In the genomic region with DNA sequence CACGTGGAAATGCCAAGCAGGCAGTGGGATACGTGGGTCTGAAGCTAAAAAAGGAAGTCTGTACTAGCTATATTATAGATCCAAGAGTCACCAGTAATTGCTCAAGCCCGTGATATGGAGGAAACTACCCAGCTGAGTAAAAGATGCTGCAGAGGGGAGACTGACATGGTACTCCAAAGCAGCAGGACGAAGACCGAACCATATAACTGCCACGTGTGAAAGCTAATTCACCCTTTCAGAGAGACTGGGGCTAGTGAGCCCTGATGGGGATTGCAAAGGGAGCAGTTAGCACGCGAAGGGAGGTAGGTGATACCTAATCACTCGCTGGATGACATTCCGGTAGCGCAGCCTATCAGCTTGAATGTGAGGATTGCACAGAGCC, we compare ENCODE assay signal across 8 cellular contexts. TPM values are rescaled to one million over a fixed set of nuclear protein-coding genes. Genes with fewer than 3 reads are reported as not detected.
DNase-seq lines count a peak whose midpoint lies in the region; ATAC-seq, FAIRE-seq and TF ChIP-seq lines count a peak whose summit lies in the region.

No MANE protein-coding gene starts in this region.

- peak overlapping the region; percentile 52 to 94 (median 77) for H3K4me3 ChIP-seq in liver (ENCODE audit: low read depth in 1 of 3, low read length in 3 of 3)

- peak overlapping the region; percentile 82 to 93 for H3K27ac ChIP-seq in liver (ENCODE audit: low read depth in 1 of 2, low read length in 2 of 2)

- FAIRE-seq in D721Med (lab: Jason Lieb, UNC) = no peak

- WGBS in liver = under 1% methylated on average over 11 of the region's 11 CpGs

- no peaks in the 10 kb centered on the region for H3K27me3 Mint-ChIP-seq in activated CD8-positive, alpha-beta memory T cell treated with anti-CD3 and anti-CD28 coated beads, Interleukin-2, amount 10 ng/mL, durations not matched to agents 7 days and 5 days
- H3K27me3 Mint-ChIP-seq in brain = peaks cover 6% of the 10 kb centered on the region
- no peaks in the 10 kb centered on the region for H3K27me3 Mint-ChIP-seq in type B pancreatic cell

- peaks cover 0 to 15% (median 9%) of the 10 kb centered on the region in 4 donors for H3K36me3 ChIP-seq in liver (ENCODE audit: control insufficient read depth in 4 of 4, insufficient read depth in 3 of 4, low read depth in 1 of 4, low read length in 3 of 4)

- peaks cover 2 to 23% (median 17%) of the 10 kb centered on the region in 4 donors for H3K4me1 ChIP-seq in liver (ENCODE audit: control insufficient read depth in 4 of 4, insufficient read depth in 4 of 4, low read length in 3 of 4)

- peak overlapping the region; percentile 89 for H3K27ac Mint-ChIP-seq in activated CD8-positive, alpha-beta memory T cell treated with anti-CD3 and anti-CD28 coated beads, Interleukin-2, amount 10 ng/mL, durations not matched to agents 7 days and 5 days
- H3K27ac Mint-ChIP-seq in brain (peak overlapping the region; percentile 92 to 100 (median 98)), type B pancreatic cell (peak overlapping the region; percentile 98)

- H3K27me3 ChIP-seq in liver (ENCODE audit: control insufficient read depth in 4 of 4, insufficient read depth in 4 of 4, low read length in 3 of 4) = no peaks in the 10 kb centered on the region

- H3K4me3 Mint-ChIP-seq in activated CD8-positive, alpha-beta memory T cell treated with anti-CD3 and anti-CD28 coated beads, Interleukin-2, amount 10 ng/mL, durations not matched to agents 7 days and 5 days = peak overlapping the region; percentile 97
- H3K4me3 Mint-ChIP-seq in brain (peak overlapping the region; percentile 86 to 98 (median 95)), type B pancreatic cell (peak overlapping the region; percentile 98)

- peaks cover 55% of the 10 kb centered on the region for H3K36me3 Mint-ChIP-seq in activated CD8-positive, alpha-beta memory T cell treated with anti-CD3 and anti-CD28 coated beads, Interleukin-2, amount 10 ng/mL, durations not matched to agents 7 days and 5 days
- H3K36me3 Mint-ChIP-seq in brain (peaks cover 31% of the 10 kb centered on the region), type B pancreatic cell (peaks cover 13% of the 10 kb centered on the region)

- no peaks in the 10 kb centered on the region for H3K9me3 ChIP-seq in liver (ENCODE audit: control insufficient read depth in 4 of 4, low read length in 3 of 4)

- CTCF ChIA-PET in activated CD8-positive, alpha-beta memory T cell treated with anti-CD3 and anti-CD28 coated beads, Interleukin-2, amount 10 ng/mL, durations not matched to agents 7 days and 5 days (lab: Charles Lee) = interaction anchor here (0.8 to 6.3 kb wide), 15 partner anchors 20 to 1189 kb away, joined by 3 to 60 read pairs (median 5); a partner anchor contains a TSS

- H3K9me3 Mint-ChIP-seq in activated CD8-positive, alpha-beta memory T cell treated with anti-CD3 and anti-CD28 coated beads, Interleukin-2, amount 10 ng/mL, durations not matched to agents 7 days and 5 days (ENCODE audit: low read depth) = no peaks in the 10 kb centered on the region
- H3K9me3 Mint-ChIP-seq in brain (no peaks in the 10 kb centered on the region), type B pancreatic cell (no peaks in the 10 kb centered on the region)

- H3K4me1 Mint-ChIP-seq in activated CD8-positive, alpha-beta memory T cell treated with anti-CD3 and anti-CD28 coated beads, Interleukin-2, amount 10 ng/mL, durations not matched to agents 7 days and 5 days = peaks cover 65% of the 10 kb centered on the region
- H3K4me1 Mint-ChIP-seq in brain (peaks cover 51% of the 10 kb centered on the region), type B pancreatic cell (ENCODE audit: unreplicated experiment) (peaks cover 3% of the 10 kb centered on the region)

- DNase-seq in activated CD8-positive, alpha-beta memory T cell treated with anti-CD3 and anti-CD28 coated beads, Interleukin-2, amount 10 ng/mL, durations not matched to agents 7 days and 5 days = no peak
- DNase-seq in activated CD8-positive, alpha-beta memory T cell treated with anti-CD3 and anti-CD28 coated beads, Interleukin-2, amount 50 U/mL, for 48 hours = no peak
- peak; percentile 77 for DNase-seq in NCI-H69 (lab: John Stamatoyannopoulos, UW)
- DNase-seq in type B pancreatic cell (ENCODE audit: extremely low spot score, unreplicated experiment) = no peak
- DNase-seq in D721Med (ENCODE audit: insufficient read length, low spot score) = no peak

- peak overlapping the region; percentile 72 to 95 for H3K9ac ChIP-seq in liver (ENCODE audit: low read depth in 1 of 2, low read length in 2 of 2)

- no peak for TF ChIP-seq RAD21 in liver (IDR thresholded peaks at IDR 0.05)

- no peak for ATAC-seq in activated CD8-positive, alpha-beta memory T cell treated with anti-CD3 and anti-CD28 coated beads, Interleukin-2, amount 10 ng/mL, durations not matched to agents 7 days and 5 days
- peak; percentile 26 for ATAC-seq in HG02870 (IDR thresholded peaks at IDR 0.05; ENCODE audit: unreplicated experiment)

- TF ChIP-seq CTCF in brain (conservative IDR thresholded peaks at IDR 0.05) (no peak), liver (IDR thresholded peaks at IDR 0.05; ENCODE audit: low read depth, low read length, missing input control) (no peak), type B pancreatic cell (conservative IDR thresholded peaks at IDR 0.05) (no peak), D721Med (IDR thresholded peaks at IDR 0.05; ENCODE audit: insufficient read depth, missing control alignments) (no peak)

TF ChIP-seq in liver, 16 proteins besides CTCF, POLR2A, EP300 and RAD21:
- TF ChIP-seq, protein P1, sequence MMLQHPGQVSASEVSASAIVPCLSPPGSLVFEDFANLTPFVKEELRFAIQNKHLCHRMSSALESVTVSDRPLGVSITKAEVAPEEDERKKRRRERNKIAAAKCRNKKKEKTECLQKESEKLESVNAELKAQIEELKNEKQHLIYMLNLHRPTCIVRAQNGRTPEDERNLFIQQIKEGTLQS (IDR thresholded peaks at IDR 0.05) = no peak
- TF ChIP-seq EGR1 (IDR thresholded peaks at IDR 0.05; ENCODE audit: low read depth in 2 of 2) = no peak

RNA-seq across cellular contexts. Expression of a gene that starts 0.3 kb away (rescaled TPM):
- 10 to 100 TPM; 57.3 to 61.8 TPM for total RNA-seq in activated CD8-positive, alpha-beta memory T cell treated with anti-CD3 and anti-CD28 coated beads, Interleukin-2, amount 10 ng/mL, durations not matched to agents 7 days and 5 days
- polyA plus RNA-seq in brain (ENCODE audit: insufficient read depth, low read depth, low replicate concordance) = 8.2 TPM
- total RNA-seq in liver = 10 to 100 TPM in 1 of 2 donors, 1 to 10 TPM in 1; 9.4 to 10.6 TPM
- 1 to 10 TPM; 4.3 to 4.6 TPM for polyA plus RNA-seq in liver
- total RNA-seq in type B pancreatic cell (ENCODE audit: low replicate concordance) = 13.5 and 22.4 TPM in 2 replicates

RNA-seq across cellular contexts. Expression of a gene that starts 0.8 kb away (rescaled TPM):
- 10 to 100 TPM; 19.5 to 21.1 TPM for total RNA-seq in activated CD8-positive, alpha-beta memory T cell treated with anti-CD3 and anti-CD28 coated beads, Interleukin-2, amount 10 ng/mL, durations not matched to agents 7 days and 5 days
- 8.8 TPM for polyA plus RNA-seq in brain (ENCODE audit: insufficient read depth, low read depth, low replicate concordance)
- 1 to 10 TPM; 1.0 to 6.6 TPM for total RNA-seq in liver
- 1 to 10 TPM in 1 of 2 donors, under 1 TPM in 1; 0.82 to 1.5 TPM for polyA plus RNA-seq in liver
- 5.7 and 16.0 TPM in 2 replicates for total RNA-seq in type B pancreatic cell (ENCODE audit: low replicate concordance)

RNA-seq across cellular contexts. Expression of a gene that starts 16.9 kb away (rescaled TPM):
- total RNA-seq in activated CD8-positive, alpha-beta memory T cell treated with anti-CD3 and anti-CD28 coated beads, Interleukin-2, amount 10 ng/mL, durations not matched to agents 7 days and 5 days = 1 to 10 TPM; 1.2 to 2.1 TPM
- polyA plus RNA-seq in brain (ENCODE audit: insufficient read depth, low read depth, low replicate concordance) (not detected), liver (under 1 TPM; 0.04 to 0.06 TPM)
- total RNA-seq in liver (under 1 TPM; 0.17 to 0.70 TPM), type B pancreatic cell (ENCODE audit: low replicate concordance) (1.2 TPM in 2 replicates)

RNA-seq across cellular contexts. Expression of a gene that starts 24.8 kb away (rescaled TPM):
- total RNA-seq in activated CD8-positive, alpha-beta memory T cell treated with anti-CD3 and anti-CD28 coated beads, Interleukin-2, amount 10 ng/mL, durations not matched to agents 7 days and 5 days = 10 to 100 TPM; 90.4 to 97.9 TPM
- 39.3 TPM for polyA plus RNA-seq in brain (ENCODE audit: insufficient read depth, low read depth, low replicate concordance)
- 10 to 100 TPM; 21.0 to 50.2 TPM for total RNA-seq in liver
- polyA plus RNA-seq in liver = 1 to 10 TPM; 8.7 to 9.2 TPM
- total RNA-seq in type B pancreatic cell (ENCODE audit: low replicate concordance) = 49.9 and 62.0 TPM in 2 replicates

RNA-seq across cellular contexts. Expression of a gene that starts 32.8 kb away (rescaled TPM):
- total RNA-seq in activated CD8-positive, alpha-beta memory T cell treated with anti-CD3 and anti-CD28 coated beads, Interleukin-2, amount 10 ng/mL, durations not matched to agents 7 days and 5 days = 100 to 1,000 TPM; 112 to 133 TPM
- polyA plus RNA-seq in brain (ENCODE audit: insufficient read depth, low read depth, low replicate concordance) (not detected), liver (under 1 TPM; 0.24 to 0.54 TPM)
- total RNA-seq in liver (1 to 10 TPM; 1.5 to 1.9 TPM), type B pancreatic cell (ENCODE audit: low replicate concordance) (not detected in 2 replicates)
